2 cellular contexts compared by ENCODE assay signal in the genomic region with DNA sequence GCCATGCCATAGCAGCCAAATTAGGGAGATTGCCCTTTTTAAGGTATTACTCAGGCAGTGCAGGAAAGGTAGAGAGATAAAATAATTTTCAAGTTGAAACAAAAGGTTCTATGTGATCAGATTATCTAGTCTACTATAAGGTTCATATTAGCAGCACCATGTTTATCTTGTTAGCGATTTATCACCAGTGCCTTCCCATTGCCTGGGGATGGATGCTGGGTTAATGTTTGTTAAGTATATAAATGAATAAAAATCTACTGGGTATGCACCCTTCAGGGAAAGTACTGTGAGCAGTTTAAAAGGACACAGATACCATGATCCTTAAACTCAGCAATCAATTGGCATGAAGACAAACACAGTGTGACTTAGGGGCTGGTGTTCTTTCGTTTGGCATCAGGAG.
TF ChIP-seq lines count a peak whose summit lies in the region.

No MANE protein-coding gene starts in this region.

TF ChIP-seq in SK-N-SH, 30 proteins besides CTCF, POLR2A, EP300 and RAD21 (continued from another document):
- TF ChIP-seq SIN3A (IDR thresholded peaks at IDR 0.05; ENCODE audit: borderline replicate concordance, low read depth, low read length) (no peak), YY1 (IDR thresholded peaks at IDR 0.05; ENCODE audit: low read depth) (no peak), RFX5 (IDR thresholded peaks at IDR 0.05; ENCODE audit: low read length) (no peak), GABPA (IDR thresholded peaks at IDR 0.05; ENCODE audit: low read depth) (no peak), NRF1 (IDR thresholded peaks at IDR 0.05; ENCODE audit: low read depth, low read length) (no peak), TAF1 (IDR thresholded peaks at IDR 0.05; ENCODE audit: borderline replicate concordance, low read depth, low read length) (no peak), FOSL2 (IDR thresholded peaks at IDR 0.05; ENCODE audit: borderline replicate concordance, low read depth) (no peak)
- TF ChIP-seq, protein P1, sequence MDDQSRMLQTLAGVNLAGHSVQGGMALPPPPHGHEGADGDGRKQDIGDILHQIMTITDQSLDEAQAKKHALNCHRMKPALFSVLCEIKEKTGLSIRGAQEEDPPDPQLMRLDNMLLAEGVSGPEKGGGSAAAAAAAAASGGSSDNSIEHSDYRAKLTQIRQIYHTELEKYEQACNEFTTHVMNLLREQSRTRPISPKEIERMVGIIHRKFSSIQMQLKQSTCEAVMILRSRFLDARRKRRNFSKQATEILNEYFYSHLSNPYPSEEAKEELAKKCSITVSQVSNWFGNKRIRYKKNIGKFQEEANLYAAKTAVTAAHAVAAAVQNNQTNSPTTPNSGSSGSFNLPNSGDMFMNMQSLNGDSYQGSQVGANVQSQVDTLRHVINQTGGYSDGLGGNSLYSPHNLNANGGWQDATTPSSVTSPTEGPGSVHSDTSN (IDR thresholded peaks at IDR 0.05): no peak
- TF ChIP-seq, protein P2, sequence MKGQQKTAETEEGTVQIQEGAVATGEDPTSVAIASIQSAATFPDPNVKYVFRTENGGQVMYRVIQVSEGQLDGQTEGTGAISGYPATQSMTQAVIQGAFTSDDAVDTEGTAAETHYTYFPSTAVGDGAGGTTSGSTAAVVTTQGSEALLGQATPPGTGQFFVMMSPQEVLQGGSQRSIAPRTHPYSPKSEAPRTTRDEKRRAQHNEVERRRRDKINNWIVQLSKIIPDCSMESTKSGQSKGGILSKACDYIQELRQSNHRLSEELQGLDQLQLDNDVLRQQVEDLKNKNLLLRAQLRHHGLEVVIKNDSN (IDR thresholded peaks at IDR 0.05; ENCODE audit: borderline replicate concordance, low read depth): no peak
- TF ChIP-seq, protein P3, sequence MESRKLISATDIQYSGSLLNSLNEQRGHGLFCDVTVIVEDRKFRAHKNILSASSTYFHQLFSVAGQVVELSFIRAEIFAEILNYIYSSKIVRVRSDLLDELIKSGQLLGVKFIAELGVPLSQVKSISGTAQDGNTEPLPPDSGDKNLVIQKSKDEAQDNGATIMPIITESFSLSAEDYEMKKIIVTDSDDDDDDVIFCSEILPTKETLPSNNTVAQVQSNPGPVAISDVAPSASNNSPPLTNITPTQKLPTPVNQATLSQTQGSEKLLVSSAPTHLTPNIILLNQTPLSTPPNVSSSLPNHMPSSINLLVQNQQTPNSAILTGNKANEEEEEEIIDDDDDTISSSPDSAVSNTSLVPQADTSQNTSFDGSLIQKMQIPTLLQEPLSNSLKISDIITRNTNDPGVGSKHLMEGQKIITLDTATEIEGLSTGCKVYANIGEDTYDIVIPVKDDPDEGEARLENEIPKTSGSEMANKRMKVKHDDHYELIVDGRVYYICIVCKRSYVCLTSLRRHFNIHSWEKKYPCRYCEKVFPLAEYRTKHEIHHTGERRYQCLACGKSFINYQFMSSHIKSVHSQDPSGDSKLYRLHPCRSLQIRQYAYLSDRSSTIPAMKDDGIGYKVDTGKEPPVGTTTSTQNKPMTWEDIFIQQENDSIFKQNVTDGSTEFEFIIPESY (IDR thresholded peaks at IDR 0.05; ENCODE audit: borderline replicate concordance, low read depth): no peak

TF ChIP-seq in SK-N-SH treated with all-trans-retinoic acid at 6 μM for 48 hours, 23 proteins besides CTCF, POLR2A, EP300 and RAD21 (continued from another document):
- TF ChIP-seq, protein P4, sequence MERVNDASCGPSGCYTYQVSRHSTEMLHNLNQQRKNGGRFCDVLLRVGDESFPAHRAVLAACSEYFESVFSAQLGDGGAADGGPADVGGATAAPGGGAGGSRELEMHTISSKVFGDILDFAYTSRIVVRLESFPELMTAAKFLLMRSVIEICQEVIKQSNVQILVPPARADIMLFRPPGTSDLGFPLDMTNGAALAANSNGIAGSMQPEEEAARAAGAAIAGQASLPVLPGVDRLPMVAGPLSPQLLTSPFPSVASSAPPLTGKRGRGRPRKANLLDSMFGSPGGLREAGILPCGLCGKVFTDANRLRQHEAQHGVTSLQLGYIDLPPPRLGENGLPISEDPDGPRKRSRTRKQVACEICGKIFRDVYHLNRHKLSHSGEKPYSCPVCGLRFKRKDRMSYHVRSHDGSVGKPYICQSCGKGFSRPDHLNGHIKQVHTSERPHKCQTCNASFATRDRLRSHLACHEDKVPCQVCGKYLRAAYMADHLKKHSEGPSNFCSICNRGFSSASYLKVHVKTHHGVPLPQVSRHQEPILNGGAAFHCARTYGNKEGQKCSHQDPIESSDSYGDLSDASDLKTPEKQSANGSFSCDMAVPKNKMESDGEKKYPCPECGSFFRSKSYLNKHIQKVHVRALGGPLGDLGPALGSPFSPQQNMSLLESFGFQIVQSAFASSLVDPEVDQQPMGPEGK (CRISPR knock-in tag; IDR thresholded peaks at IDR 0.05; ENCODE audit: borderline replicate concordance): no peak
- no peak for TF ChIP-seq CSDC2 (CRISPR knock-in tag; IDR thresholded peaks at IDR 0.05)
- TF ChIP-seq RARB (CRISPR knock-in tag; IDR thresholded peaks at IDR 0.05): no peak
- no peak for TF ChIP-seq ZFP30 (CRISPR knock-in tag; IDR thresholded peaks at IDR 0.05)
- no peak for TF ChIP-seq ZNF70 (CRISPR knock-in tag; IDR thresholded peaks at IDR 0.05)
